In the genomic region with DNA sequence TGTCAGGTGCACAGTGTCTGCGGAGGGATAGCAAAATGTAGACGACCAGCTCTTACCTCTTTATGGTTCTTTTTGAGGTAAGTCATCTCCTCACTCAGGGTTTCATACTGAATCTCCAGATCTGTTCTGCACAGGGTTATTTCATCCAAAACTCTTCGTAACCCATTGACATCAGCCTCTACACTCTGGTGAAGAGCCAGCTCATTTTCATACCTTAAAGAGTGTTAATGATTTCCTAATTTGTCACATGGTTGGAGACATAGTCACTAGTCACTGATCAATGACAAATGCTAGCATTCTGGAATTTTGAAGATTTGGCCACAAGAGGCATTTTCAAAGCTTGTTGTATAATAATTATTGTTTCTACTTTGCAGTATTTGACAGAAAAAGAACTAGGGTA, we compare ENCODE assay signal across 8 cellular contexts. TPM values are rescaled to one million over a fixed set of nuclear protein-coding genes. Genes with fewer than 3 reads are reported as not detected.
"Had no signal": no experiment of that assay in that cellular context is flagged by ENCODE, and none has a peak within 500 bp of the region (broad histone marks: within the 10 kb centered on the region; RNA-seq: fewer than 3 reads in every experiment).

No MANE protein-coding gene starts in this region.

- DNase-seq: GDM1, GF-D8 had no signal

- FAIRE-seq: G401.6, GM12891, GM12892, GM18507, GM19239 had no signal

RNA-seq across cellular contexts. Expression of gene KRT25, which starts 1.3 kb away (rescaled TPM):
- total RNA-seq: G401 had no signal

RNA-seq across cellular contexts. Expression of gene KRT26, which starts 18.2 kb away (rescaled TPM):
- total RNA-seq: G401 had no signal

RNA-seq across cellular contexts. Expression of gene KRT27, which starts 28.5 kb away (rescaled TPM):
- total RNA-seq: G401 had no signal

RNA-seq across cellular contexts. Expression of gene KRT28, which starts 46.0 kb away (rescaled TPM):
- total RNA-seq: G401 had no signal

RNA-seq across cellular contexts. Expression of gene KRT24, which starts 50.3 kb away (rescaled TPM):
- total RNA-seq: G401 had no signal
